ENCODE assay signal across 17 cellular contexts in the genomic region with DNA sequence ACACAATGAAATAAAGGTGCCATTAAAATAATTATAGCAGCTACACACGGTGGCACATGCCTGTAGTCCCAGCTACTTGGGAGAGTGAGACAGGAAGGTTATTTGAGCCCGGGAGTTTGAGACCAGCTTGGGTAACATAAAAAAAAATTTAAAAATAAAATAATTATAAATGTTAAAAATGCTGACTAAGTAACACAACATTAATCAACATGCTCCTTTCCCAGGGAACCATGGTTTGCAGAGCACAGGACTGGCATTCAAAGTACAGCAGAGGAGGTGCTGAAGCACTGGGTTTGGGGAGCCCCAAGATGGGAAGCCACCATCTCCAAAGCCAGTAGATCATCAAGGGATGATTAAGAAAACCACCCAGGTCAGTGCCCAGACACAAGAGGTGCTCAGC. TPM values are rescaled to one million over a fixed set of nuclear protein-coding genes. Genes with fewer than 3 reads are reported as not detected.
DNase-seq lines count a peak whose midpoint lies in the region; ATAC-seq, FAIRE-seq and TF ChIP-seq lines count a peak whose summit lies in the region.
"Had no signal": no experiment of that assay in that cellular context is flagged by ENCODE, and none has a peak within 500 bp of the region (broad histone marks: within the 10 kb centered on the region; RNA-seq: fewer than 3 reads in every experiment).

No MANE protein-coding gene starts in this region.

- BruUV-seq in HepG2 (replicated peaks; lab: Mats Ljungman, UMichigan), result no TSS peak

- no peaks in the 10 kb centered on the region for H3K79me2 ChIP-seq in HepG2 (ENCODE audit: insufficient read depth, low read length)

- no peak for FAIRE-seq in HepG2 (lab: Jason Lieb, UNC)
- FAIRE-seq: D721Med, GM12892, GM18507 had no signal

- H3K4me1 ChIP-seq in HepG2 (ENCODE audit: insufficient read depth, low read length), result no peaks in the 10 kb centered on the region
- H3K4me1 ChIP-seq in right lobe of liver, result no peaks in the 10 kb centered on the region
- peaks cover 51% of the 10 kb centered on the region for H3K4me1 ChIP-seq in CD8-positive, alpha-beta memory T cell (ENCODE audit: insufficient read depth, low read length)

- POLR2A ChIA-PET in HepG2 (lab: Yijun Ruan, JAX), result no interaction called here
- POLR2A ChIA-PET in CD8-positive, alpha-beta memory T cell (lab: Charles Lee), result interaction anchor here (0.6 kb wide), 2 partner anchors 52 to 100 kb away, joined by 3 to 5 read pairs; partner anchors contain the start of gene NFATC2
- POLR2A ChIA-PET in activated CD8-positive, alpha-beta T cell treated with anti-CD3 and anti-CD28 coated beads, Interleukin-2, amount 10 ng/mL, durations not matched to agents 7 days and 5 days (lab: Charles Lee), result interaction anchor here (1.3 kb wide), 1 partner anchor 15 kb away, joined by 3 read pairs; no protein-coding TSS in a partner anchor

- no peak for ATAC-seq in HepG2
- ATAC-seq in right lobe of liver, result no peak
- ATAC-seq in activated CD8-positive, alpha-beta T cell treated with anti-CD3 and anti-CD28 coated beads, Interleukin-2, amount 10 ng/mL, durations not matched to agents 7 days and 5 days, result no peak
- no peak for ATAC-seq in GM21576 (IDR thresholded peaks at IDR 0.05; ENCODE audit: unreplicated experiment)
- no peak for ATAC-seq in left cardiac atrium
- ATAC-seq in HG03457 (IDR thresholded peaks at IDR 0.05; ENCODE audit: unreplicated experiment), result no peak
- ATAC-seq: HCT116, Right ventricle myocardium inferior had no signal

- CTCF ChIA-PET in HepG2 (lab: Yijun Ruan, JAX; ENCODE audit: low intra/inter-chr PET ratio, low total read pairs), result no interaction called here
- CTCF ChIA-PET in CD8-positive, alpha-beta memory T cell (lab: Charles Lee), result no interaction called here
- CTCF ChIA-PET in activated CD8-positive, alpha-beta T cell treated with anti-CD3 and anti-CD28 coated beads, Interleukin-2, amount 10 ng/mL, durations not matched to agents 7 days and 5 days (lab: Charles Lee), result interaction anchor here (0.7 to 1.4 kb wide), 2 partner anchors 9 to 51 kb away, joined by 3 to 5 read pairs; no protein-coding TSS in a partner anchor

- no peaks in the 10 kb centered on the region for H3K27me3 ChIP-seq in HepG2 (ENCODE audit: control insufficient read depth in 1 of 2, insufficient read depth in 2 of 2, low read length in 2 of 2)
- no peaks in the 10 kb centered on the region for H3K27me3 ChIP-seq in right lobe of liver
- no peaks in the 10 kb centered on the region for H3K27me3 ChIP-seq in CD8-positive, alpha-beta memory T cell (ENCODE audit: insufficient read depth, low read length, poor library complexity, severe bottlenecking)
- H3K27me3 ChIP-seq: Peyer's patch had no signal

- peaks cover 2 to 3% of the 10 kb centered on the region in 2 experiments; a peak in 1 of 5 replicates for H3K36me3 ChIP-seq in HepG2 (replicated peaks in 1 of 2; ENCODE audit: control insufficient read depth in 1 of 2, insufficient read depth in 2 of 2, low read length in 2 of 2)
- H3K36me3 ChIP-seq in right lobe of liver, result no peaks in the 10 kb centered on the region
- H3K36me3 ChIP-seq in CD8-positive, alpha-beta memory T cell (ENCODE audit: insufficient read depth, low read length), result peaks cover 16% of the 10 kb centered on the region
- H3K36me3 ChIP-seq: Peyer's patch had no signal

- no peaks in the 10 kb centered on the region for H3K27me3 Mint-ChIP-seq in CD8-positive, alpha-beta memory T cell
- H3K27me3 Mint-ChIP-seq in activated CD8-positive, alpha-beta T cell treated with anti-CD3 and anti-CD28 coated beads, Interleukin-2, amount 10 ng/mL, durations not matched to agents 7 days and 5 days (ENCODE audit: low read depth), result no peaks in the 10 kb centered on the region
- H3K27me3 Mint-ChIP-seq: B cell had no signal

- in situ Hi-C loops in HepG2 (cut with HindIII; ENCODE audit: extremely low pct_ligation_motif_present, low pct_unique_long_range_greater_than_20kb), result no loop called here

- TF ChIP-seq RAD21 in HepG2 (CRISPR knock-in tag; IDR thresholded peaks at IDR 0.05), result no peak

- H4K20me1 ChIP-seq in HepG2 (ENCODE audit: insufficient read depth, low read length), result no peaks in the 10 kb centered on the region

- TF ChIP-seq EP300 in HepG2 (IDR thresholded peaks at IDR 0.05; ENCODE audit: low read depth in 2 of 2, low read length in 2 of 2) (no peak), HepG2 (CRISPR knock-in tag; IDR thresholded peaks at IDR 0.05; ENCODE audit: borderline replicate concordance) (no peak)

- H3K4me3 Mint-ChIP-seq in CD8-positive, alpha-beta memory T cell, result no peak overlapping the region
- H3K4me3 Mint-ChIP-seq in activated CD8-positive, alpha-beta T cell treated with anti-CD3 and anti-CD28 coated beads, Interleukin-2, amount 10 ng/mL, durations not matched to agents 7 days and 5 days, result no peak overlapping the region
- H3K4me3 Mint-ChIP-seq: B cell had no signal

- H3K27ac ChIP-seq in HepG2 (ENCODE audit: extremely low read length, insufficient read depth, low read length) (no peak overlapping the region), right lobe of liver (no peak overlapping the region)
- H3K27ac ChIP-seq in CD8-positive, alpha-beta memory T cell (ENCODE audit: low read depth, low read length), result no peak overlapping the region
- H3K27ac ChIP-seq: Peyer's patch had no signal

- 97% methylated on average over 2 of the region's 2 CpGs for WGBS in HepG2 (ENCODE audit: low lambda C conversion rate)
- 72% methylated on average over 2 of the region's 2 CpGs for WGBS in right lobe of liver (ENCODE audit: insufficient coverage, low coverage, low lambda C conversion rate, missing lambda C conversion rate)

- intact Hi-C loops in HepG2 (cut with micrococcal nuclease; ENCODE audit: unreplicated experiment), result loop anchor here (5.0 kb wide), 1 partner anchor 472 kb away; no protein-coding TSS in a partner anchor
- intact Hi-C loops in right lobe of liver (cut with DNase I), result no loop called here
- intact Hi-C loops in left cardiac atrium (cut with DNase I), result no loop called here

- no peak overlapping the region for H3K9ac ChIP-seq in HepG2 (ENCODE audit: insufficient read depth, low read depth, low read length)

- DNase-seq in HepG2 (ENCODE audit: low spot score) (no peak), right lobe of liver (no peak), left cardiac atrium (no peak)
- DNase-seq in CD8-positive, alpha-beta memory T cell, result no peak
- no peak for DNase-seq in activated CD8-positive, alpha-beta T cell treated with anti-CD3 and anti-CD28 coated beads, Interleukin-2, amount 10 ng/mL, durations not matched to agents 7 days and 5 days
- DNase-seq: GOT3, NCI-H1105, NCI-H1694 treated with DMSO at 0.1 percent for 48 hours, Peyer's patch had no signal

- peaks cover 10 to 78% (median 17%) of the 10 kb centered on the region in 3 donors for H3K36me3 Mint-ChIP-seq in CD8-positive, alpha-beta memory T cell
- H3K36me3 Mint-ChIP-seq in activated CD8-positive, alpha-beta T cell treated with anti-CD3 and anti-CD28 coated beads, Interleukin-2, amount 10 ng/mL, durations not matched to agents 7 days and 5 days (ENCODE audit: low read depth), result peaks cover 88% of the 10 kb centered on the region

- no peak overlapping the region for H2AFZ ChIP-seq in HepG2 (ENCODE audit: low read length)

- no peaks in the 10 kb centered on the region for H3K9me3 ChIP-seq in HepG2 (ENCODE audit: low read length)
- no peaks in the 10 kb centered on the region for H3K9me3 ChIP-seq in right lobe of liver
- no peaks in the 10 kb centered on the region for H3K9me3 ChIP-seq in CD8-positive, alpha-beta memory T cell (ENCODE audit: low read length)
- H3K9me3 ChIP-seq: Peyer's patch had no signal

- peaks cover 76 to 96% (median 91%) of the 10 kb centered on the region in 3 donors for H3K4me1 Mint-ChIP-seq in CD8-positive, alpha-beta memory T cell
- H3K4me1 Mint-ChIP-seq in activated CD8-positive, alpha-beta T cell treated with anti-CD3 and anti-CD28 coated beads, Interleukin-2, amount 10 ng/mL, durations not matched to agents 7 days and 5 days (ENCODE audit: low read depth), result peaks cover 84% of the 10 kb centered on the region

- TF ChIP-seq CTCF in HepG2 (CRISPR knock-in tag; IDR thresholded peaks at IDR 0.05), result no peak
- no peak for TF ChIP-seq CTCF in right lobe of liver (IDR thresholded peaks at IDR 0.05)

- H3K4me2 ChIP-seq in HepG2 (ENCODE audit: low read depth, low read length), result no peak overlapping the region

- no peak overlapping the region for H3K4me3 ChIP-seq in HepG2 (replicated peaks in 1 of 3; ENCODE audit: insufficient read depth in 1 of 3, low read depth in 2 of 3, low read length in 3 of 3)
- H3K4me3 ChIP-seq in right lobe of liver, result no peak overlapping the region
- no peak overlapping the region for H3K4me3 ChIP-seq in CD8-positive, alpha-beta memory T cell (ENCODE audit: low read length)
- H3K4me3 ChIP-seq: Peyer's patch had no signal

- TF ChIP-seq POLR2A in HepG2 (IDR thresholded peaks at IDR 0.05; ENCODE audit: insufficient read depth in 1 of 2, low read depth in 2 of 2, low read length in 2 of 2) (no peak), right lobe of liver (IDR thresholded peaks at IDR 0.05) (no peak)

- H3K9me3 Mint-ChIP-seq in CD8-positive, alpha-beta memory T cell, result no peaks in the 10 kb centered on the region
- H3K9me3 Mint-ChIP-seq in activated CD8-positive, alpha-beta T cell treated with anti-CD3 and anti-CD28 coated beads, Interleukin-2, amount 10 ng/mL, durations not matched to agents 7 days and 5 days (ENCODE audit: insufficient read depth), result no peaks in the 10 kb centered on the region

- peak overlapping the region in 6 of 8 donors; percentile 24 to 83 (median 47) for H3K27ac Mint-ChIP-seq in CD8-positive, alpha-beta memory T cell
- H3K27ac Mint-ChIP-seq in activated CD8-positive, alpha-beta T cell treated with anti-CD3 and anti-CD28 coated beads, Interleukin-2, amount 10 ng/mL, durations not matched to agents 7 days and 5 days, result peak overlapping the region; percentile 31

RNA-seq across cellular contexts. Expression of gene NFATC2, which starts 51.9 kb away (rescaled TPM):
- total RNA-seq in HepG2 (2016; rRNA removed; fragmentation: Illumina TruSeq; extraction: Trizol) (3.3 and 8.0 TPM in 2 replicates), right lobe of liver (1 to 10 TPM; 3.9 to 7.1 (median 4.7) TPM), left cardiac atrium (1 to 10 TPM; 5.7 to 7.0 TPM)
- total RNA-seq in HepG2 (2016; cell fraction: cytosol; rRNA removed; fragmentation: Illumina TruSeq; extraction: Trizol; ENCODE audit: low read depth), result 4.1 and 4.9 TPM in 2 replicates
- total RNA-seq in HepG2 (2016; cell fraction: insoluble cytoplasmic fraction; rRNA removed; fragmentation: Illumina TruSeq; extraction: Trizol), result 2.6 and 7.7 TPM in 2 replicates
- total RNA-seq in HepG2 (2016; cell fraction: membrane; rRNA removed; fragmentation: Illumina TruSeq; extraction: Trizol), result 4.2 TPM in 2 replicates
- 8.5 and 9.9 TPM in 2 replicates for total RNA-seq in HepG2 (2016; cell fraction: nucleus; rRNA removed; fragmentation: Illumina TruSeq; extraction: Trizol)
- 1.9 TPM in 2 replicates for polyA plus RNA-seq in HepG2 (2011; rRNA removed)
- polyA plus RNA-seq in HepG2 (2011; cell fraction: cytosol; rRNA removed), result 0.85 and 1.7 TPM in 2 replicates
- polyA plus RNA-seq in HepG2 (2011; cell fraction: nucleus; rRNA removed), result 6.8 and 7.7 TPM in 2 replicates
- 5.7 and 6.1 TPM in 2 replicates for polyA plus RNA-seq in HepG2 (2012)
- polyA plus RNA-seq in HepG2 (2016; cell fraction: cytosol; fragmentation: Illumina TruSeq; extraction: Trizol; ENCODE audit: low read depth), result 0.31 and 0.43 TPM in 2 replicates
- polyA plus RNA-seq in HepG2 (2016; cell fraction: insoluble cytoplasmic fraction; fragmentation: Illumina TruSeq; extraction: Trizol; ENCODE audit: low read depth), result 7.2 and 8.9 TPM in 2 replicates
- polyA plus RNA-seq in HepG2 (2016; cell fraction: membrane; fragmentation: Illumina TruSeq; extraction: Trizol; ENCODE audit: low read depth), result 1.2 and 1.4 TPM in 2 replicates
- 11.5 and 12.3 TPM in 2 replicates for polyA plus RNA-seq in HepG2 (2016; cell fraction: nucleus; fragmentation: Illumina TruSeq; extraction: Trizol; ENCODE audit: insufficient read depth, low read depth)
- 3.3 TPM in 1 of 2 replicates, not detected in the other for polyA minus RNA-seq in HepG2 (2011; rRNA and poly(A)+ RNA removed; ENCODE audit: low replicate concordance)
- polyA minus RNA-seq in HepG2 (2011; cell fraction: cytosol; rRNA and poly(A)+ RNA removed), result 4.3 and 5.8 TPM in 2 replicates
- polyA minus RNA-seq in HepG2 (2011; cell fraction: nucleus; rRNA and poly(A)+ RNA removed), result 7.7 and 8.2 TPM in 2 replicates
- total RNA-seq in CD8-positive, alpha-beta memory T cell, result 10 to 100 TPM; 63.0 to 64.4 TPM
- 52.1 TPM for polyA plus RNA-seq in CD8-positive, alpha-beta memory T cell
- total RNA-seq in activated CD8-positive, alpha-beta T cell treated with anti-CD3 and anti-CD28 coated beads, Interleukin-2, amount 10 ng/mL, durations not matched to agents 7 days and 5 days, result 10 to 100 TPM; 53.5 to 55.8 TPM

Comparison
In these comparisons a context has a peak if more than half of its experiments do, and no peak if none do; other contexts are left out.
1. RNA of gene NFATC2, which starts 51.9 kb away (total RNA-seq): 63.0 to 64.4 TPM in CD8-positive, alpha-beta memory T cell and 53.5 to 55.8 TPM in activated CD8-positive, alpha-beta T cell treated with anti-CD3 and anti-CD28 coated beads, Interleukin-2, amount 10 ng/mL, durations not matched to agents 7 days and 5 days; 5.7 to 7.0 TPM in left cardiac atrium, 3.9 to 7.1 TPM in right lobe of liver and 2.6 to 9.9 TPM in HepG2; every median in the first group is over 4 times any median in the second.